In genomic region chr4:70980196-70980595, GRCh38 we compare ENCODE assay signal across 29 cellular contexts.
"Had no signal": no experiment of that assay in that cellular context is flagged by ENCODE, and none has a peak within 500 bp of the region (broad histone marks: within the 10 kb centered on the region; RNA-seq: fewer than 3 reads in every experiment).

No MANE protein-coding gene starts in this region.

- H3K27ac ChIP-seq: brain microvascular endothelial cell, esophagus muscularis mucosa, left lung, testis, vagina, VCaP had no signal

- DNase-seq: activated CD4-positive, alpha-beta memory T cell treated with anti-CD3 and anti-CD28 coated beads, Interleukin-2, amount 10 ng/mL, durations not matched to agents 7 days and 5 days; activated CD4-positive, alpha-beta T cell treated with anti-CD3 and anti-CD28 coated beads, Interleukin-2, amount 10 ng/mL, durations not matched to agents 24 days and 14 days; activated effector memory CD4-positive, alpha-beta T cell treated with Interleukin-2 at 50 U/mL for 16 hours; activated naive CD4-positive, alpha-beta T cell treated with anti-CD3 and anti-CD28 coated beads for 36 hours; activated T-cell treated with anti-CD3 and anti-CD28 coated beads, Interleukin-2, amount 50 U/mL, for 72 hours; aorta; brain microvascular endothelial cell; central memory CD4-positive, alpha-beta T cell; effector memory CD4-positive, alpha-beta T cell; glutamatergic neuron; hippocampal formation; kidney glomerular epithelial cell; left lung; midbrain; retina; stimulated activated CD4-positive, alpha-beta T cell treated with anti-CD3 and anti-CD28 coated beads, Interleukin-2, amount 100 ng/mL, for 48 hours; stimulated activated CD8-positive, alpha-beta memory T cell treated with anti-CD3 and anti-CD28 coated beads, Interleukin-4, amount 100 ng/mL, for 48 hours; stimulated activated naive CD4-positive, alpha-beta T cell; testis; trophoblast cell had no signal

- H3K9me3 ChIP-seq: esophagus muscularis mucosa, left lung, testis, vagina had no signal

- H3K4me3 ChIP-seq: esophagus muscularis mucosa, left lung, lung, testis, vagina had no signal

- ATAC-seq: activated CD4-positive, CD25-positive, alpha-beta regulatory T cell treated with anti-CD3 and anti-CD28 coated beads, Interleukin-2, amount 50 U/mL, for 24 hours; activated T-cell treated with anti-CD3 and anti-CD28 coated beads, Interleukin-2, amount 50 U/mL, for 72 hours; left lung; natural killer cell treated with Interleukin-12 subunit alpha and Interleukin-12 subunit beta and Interleukin-15 and Interleukin-18, amount 100 ng/mL, for 72 hours had no signal

- H3K4me3 Mint-ChIP-seq: activated CD4-positive, alpha-beta memory T cell treated with anti-CD3 and anti-CD28 coated beads, Interleukin-2, amount 10 ng/mL, durations not matched to agents 7 days and 5 days; activated CD4-positive, alpha-beta T cell treated with anti-CD3 and anti-CD28 coated beads, Interleukin-2, amount 10 ng/mL, durations not matched to agents 24 days and 14 days; activated naive CD4-positive, alpha-beta T cell treated with anti-CD3 and anti-CD28 coated beads for 36 hours; activated T-cell treated with anti-CD3 and anti-CD28 coated beads, Interleukin-2, amount 50 U/mL, for 72 hours; natural killer cell treated with Interleukin-12 subunit alpha and Interleukin-12 subunit beta and Interleukin-15 and Interleukin-18, amount 100 ng/mL, for 72 hours had no signal

- H3K4me1 ChIP-seq: esophagus muscularis mucosa, testis, vagina had no signal

- H3K4me1 Mint-ChIP-seq: activated CD4-positive, alpha-beta memory T cell treated with anti-CD3 and anti-CD28 coated beads, Interleukin-2, amount 10 ng/mL, durations not matched to agents 7 days and 5 days; activated CD4-positive, alpha-beta T cell treated with anti-CD3 and anti-CD28 coated beads, Interleukin-2, amount 10 ng/mL, durations not matched to agents 24 days and 14 days had no signal

- H3K27me3 ChIP-seq: brain microvascular endothelial cell, esophagus muscularis mucosa, left lung, testis, vagina had no signal

- H3K27ac Mint-ChIP-seq: activated CD4-positive, alpha-beta memory T cell treated with anti-CD3 and anti-CD28 coated beads, Interleukin-2, amount 10 ng/mL, durations not matched to agents 7 days and 5 days; activated CD4-positive, alpha-beta T cell treated with anti-CD3 and anti-CD28 coated beads, Interleukin-2, amount 10 ng/mL, durations not matched to agents 24 days and 14 days; activated naive CD4-positive, alpha-beta T cell treated with anti-CD3 and anti-CD28 coated beads for 36 hours; activated T-cell treated with anti-CD3 and anti-CD28 coated beads, Interleukin-2, amount 50 U/mL, for 72 hours; natural killer cell treated with Interleukin-12 subunit alpha and Interleukin-12 subunit beta and Interleukin-15 and Interleukin-18, amount 100 ng/mL, for 72 hours; progenitor cell of endocrine pancreas had no signal

- H3K9me3 Mint-ChIP-seq: activated CD4-positive, alpha-beta memory T cell treated with anti-CD3 and anti-CD28 coated beads, Interleukin-2, amount 10 ng/mL, durations not matched to agents 7 days and 5 days; activated CD4-positive, alpha-beta T cell treated with anti-CD3 and anti-CD28 coated beads, Interleukin-2, amount 10 ng/mL, durations not matched to agents 24 days and 14 days; activated naive CD4-positive, alpha-beta T cell treated with anti-CD3 and anti-CD28 coated beads for 36 hours; activated T-cell treated with anti-CD3 and anti-CD28 coated beads, Interleukin-2, amount 50 U/mL, for 72 hours; natural killer cell treated with Interleukin-12 subunit alpha and Interleukin-12 subunit beta and Interleukin-15 and Interleukin-18, amount 100 ng/mL, for 72 hours had no signal

- FAIRE-seq: endothelial cell of umbilical vein, frontal cortex had no signal

- H3K27me3 Mint-ChIP-seq: activated CD4-positive, alpha-beta memory T cell treated with anti-CD3 and anti-CD28 coated beads, Interleukin-2, amount 10 ng/mL, durations not matched to agents 7 days and 5 days; activated CD4-positive, alpha-beta T cell treated with anti-CD3 and anti-CD28 coated beads, Interleukin-2, amount 10 ng/mL, durations not matched to agents 24 days and 14 days; natural killer cell treated with Interleukin-12 subunit alpha and Interleukin-12 subunit beta and Interleukin-15 and Interleukin-18, amount 100 ng/mL, for 72 hours; progenitor cell of endocrine pancreas had no signal

- H3K36me3 Mint-ChIP-seq: natural killer cell treated with Interleukin-12 subunit alpha and Interleukin-12 subunit beta and Interleukin-15 and Interleukin-18, amount 100 ng/mL, for 72 hours had no signal
